Comparison of ENCODE assay signal across 8 cellular contexts in the genomic region with DNA sequence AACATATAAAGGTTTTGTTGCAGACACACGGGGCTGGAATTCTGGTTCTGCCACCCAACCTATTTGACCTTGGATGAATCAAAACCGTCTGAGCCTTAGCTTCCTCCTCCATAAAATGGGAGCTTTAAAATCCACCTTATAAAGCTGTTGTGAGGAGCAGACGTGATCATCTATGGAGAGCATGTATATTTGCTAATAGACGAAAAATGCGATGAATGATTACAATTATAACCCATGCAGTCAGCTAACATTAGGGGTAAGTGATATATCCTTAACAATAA. TPM values are rescaled to one million over a fixed set of nuclear protein-coding genes. Genes with fewer than 3 reads are reported as not detected.
A peak's percentile ranks its signal among the peaks of the same experiment; 100 is the strongest.
DNase-seq lines count a peak whose midpoint lies in the region; ATAC-seq and TF ChIP-seq lines count a peak whose summit lies in the region.

No MANE protein-coding gene starts in this region.

- H4K12ac ChIP-seq in trophoblast cell (ENCODE audit: low read depth, low read length): no peak overlapping the region

- H3K4me1 Mint-ChIP-seq in endothelial cell (ENCODE audit: unreplicated experiment): peaks cover 15% of the 10 kb centered on the region

- H3K9me3 ChIP-seq in ES-I3 (ENCODE audit: control insufficient read depth, insufficient read depth, low read length): no peaks in the 10 kb centered on the region
- no peaks in the 10 kb centered on the region for H3K9me3 ChIP-seq in trophoblast cell (ENCODE audit: insufficient read depth, low read depth, low read length)

- H3K14ac ChIP-seq in trophoblast cell (ENCODE audit: low read length): no peak overlapping the region

- no peaks in the 10 kb centered on the region for H3K27me3 ChIP-seq in trophoblast cell (ENCODE audit: insufficient read depth, low read length)

- H3K27ac ChIP-seq in trophoblast cell (ENCODE audit: low read depth, low read length): no peak overlapping the region

- DNase-seq in OCI-M1 (lab: John Stamatoyannopoulos, UW): peak; percentile 73
- no peak for DNase-seq in endothelial cell (ENCODE audit: low spot score)
- no peak for DNase-seq in trophoblast cell
- DNase-seq in erythroblast (lab: John Stamatoyannopoulos, UW): no peak
- no peak for DNase-seq in NCI-H2107 (lab: John Stamatoyannopoulos, UW)

- no peak overlapping the region for H3K18ac ChIP-seq in trophoblast cell (ENCODE audit: low read length)

- H3K23ac ChIP-seq in trophoblast cell (ENCODE audit: low read length): no peak overlapping the region

- no peak overlapping the region for H2BK12ac ChIP-seq in trophoblast cell (ENCODE audit: low read length)

- TF ChIP-seq POLR2A in erythroblast (IDR thresholded peaks at IDR 0.05; ENCODE audit: low read length): no peak

- peaks cover 10% of the 10 kb centered on the region for H3K4me1 ChIP-seq in ES-I3 (ENCODE audit: insufficient read depth, low read length)
- peaks cover 2 to 4% of the 10 kb centered on the region in 2 experiments for H3K4me1 ChIP-seq in trophoblast cell (ENCODE audit: control insufficient read depth in 1 of 2, insufficient read depth in 2 of 2, low read length in 2 of 2)

- H2BK5ac ChIP-seq in trophoblast cell (ENCODE audit: low read depth, low read length, poor library complexity): no peak overlapping the region

- H3K4ac ChIP-seq in trophoblast cell (ENCODE audit: low read depth, low read length): no peak overlapping the region

- H3K79me2 ChIP-seq in trophoblast cell (ENCODE audit: control insufficient read depth, insufficient read depth, low read length, poor library complexity): peaks cover 21% of the 10 kb centered on the region

- no CpG with 5 or more reads among the region's 5 CpGs for WGBS in trophoblast cell (ENCODE audit: extremely low coverage, insufficient coverage, insufficient read length)

- peaks cover 9% of the 10 kb centered on the region for H3K36me3 Mint-ChIP-seq in endothelial cell (ENCODE audit: low read depth, unreplicated experiment)

- H2AK5ac ChIP-seq in trophoblast cell (ENCODE audit: low read length): no peak overlapping the region

- peak overlapping the region; percentile 97 for H3K4me3 Mint-ChIP-seq in endothelial cell (ENCODE audit: unreplicated experiment)

- ATAC-seq in HG03460 (IDR thresholded peaks at IDR 0.05; ENCODE audit: unreplicated experiment) (no peak), GM21367 (IDR thresholded peaks at IDR 0.05; ENCODE audit: unreplicated experiment) (no peak)

- peak overlapping the region; percentile 59 for H3K4me2 ChIP-seq in trophoblast cell (ENCODE audit: low read length)

- H3K36me3 ChIP-seq in ES-I3 (ENCODE audit: insufficient read depth, low read length): no peaks in the 10 kb centered on the region
- H3K36me3 ChIP-seq in trophoblast cell (ENCODE audit: control insufficient read depth in 1 of 2, insufficient read depth in 2 of 2, low read length in 2 of 2): no peaks in the 10 kb centered on the region

- no peaks in the 10 kb centered on the region for H3K9me3 Mint-ChIP-seq in endothelial cell (ENCODE audit: unreplicated experiment)

- peaks cover 13% of the 10 kb centered on the region for H3K79me1 ChIP-seq in trophoblast cell (ENCODE audit: low read length)

- H3K27me3 Mint-ChIP-seq in endothelial cell (ENCODE audit: unreplicated experiment): peaks cover 9% of the 10 kb centered on the region

- H3K4me3 ChIP-seq in trophoblast cell (ENCODE audit: low read depth, low read length): no peak overlapping the region

- H3K27ac Mint-ChIP-seq in endothelial cell (ENCODE audit: unreplicated experiment): peak overlapping the region; percentile 100

- no peak overlapping the region for H4K8ac ChIP-seq in trophoblast cell (ENCODE audit: low read depth, low read length)

- no peak for TF ChIP-seq CTCF in endothelial cell (IDR thresholded peaks at IDR 0.05; ENCODE audit: unreplicated experiment)

- no peak overlapping the region for H2BK120ac ChIP-seq in trophoblast cell (ENCODE audit: insufficient read depth, low read length, poor library complexity)

- no peak overlapping the region for H2AFZ ChIP-seq in trophoblast cell (ENCODE audit: insufficient read depth, low read length, poor library complexity)

- H3K9ac ChIP-seq in ES-I3 (ENCODE audit: low read depth, low read length) (peak overlapping the region; percentile 99), trophoblast cell (ENCODE audit: low read length) (no peak overlapping the region)

- no peak overlapping the region for H4K91ac ChIP-seq in trophoblast cell (ENCODE audit: low read depth, low read length)

RNA-seq across cellular contexts. Expression of a gene that starts 0.6 kb away (rescaled TPM):
- 39.0 TPM for total RNA-seq in endothelial cell (ENCODE audit: unreplicated experiment)
- polyA plus RNA-seq in trophoblast cell (2013): 45.7 and 47.3 TPM in 2 replicates
